In genomic region chr3:122100591-122101491, GRCh38 we compare ENCODE assay signal across 10 cellular contexts. TPM values are rescaled to one million over a fixed set of nuclear protein-coding genes. Genes with fewer than 3 reads are reported as not detected.
DNase-seq lines count a peak whose midpoint lies in the region; ATAC-seq lines count a peak whose summit lies in the region.
"Had no signal": no experiment of that assay in that cellular context is flagged by ENCODE, and none has a peak within 500 bp of the region (broad histone marks: within the 10 kb centered on the region; RNA-seq: fewer than 3 reads in every experiment).

No MANE protein-coding gene starts in this region.

- ATAC-seq in HG02678 (IDR thresholded peaks at IDR 0.05; ENCODE audit: unreplicated experiment), result peak; percentile 33
- ATAC-seq in T-helper 17 cell, result peak; percentile 86
- ATAC-seq in GM21737 (IDR thresholded peaks at IDR 0.05; ENCODE audit: unreplicated experiment), result no peak
- ATAC-seq in Right ventricle myocardium inferior, result no peak

- intact Hi-C loops in Right ventricle myocardium inferior (cut with DNase I), result no loop called here

- H3K36me3 Mint-ChIP-seq in T-helper 17 cell (ENCODE audit: low read depth), result no peaks in the 10 kb centered on the region

- peak overlapping the region; percentile 77 for H3K4me3 Mint-ChIP-seq in T-helper 17 cell

- H3K27ac Mint-ChIP-seq in T-helper 17 cell, result peak overlapping the region; percentile 87

- H3K27me3 Mint-ChIP-seq in T-helper 17 cell, result no peaks in the 10 kb centered on the region

- H3K9me3 ChIP-seq in T-helper 17 cell (ENCODE audit: control insufficient read depth, low read length, poor library complexity, severe bottlenecking), result no peaks in the 10 kb centered on the region
- H3K9me3 ChIP-seq: SJCRH30 had no signal

- peaks cover 19% of the 10 kb centered on the region for H3K4me1 Mint-ChIP-seq in T-helper 17 cell

- DNase-seq in activated CD4-positive, alpha-beta T cell treated with anti-CD3 and anti-CD28 coated beads for 48 hours, result peak; percentile 44
- no peak for DNase-seq in activated CD4-positive, alpha-beta T cell treated with anti-CD3 and anti-CD28 coated beads for 1 hour
- DNase-seq in T-helper 17 cell (no peak), nucleus accumbens (lab: John Stamatoyannopoulos, UW) (no peak), Right ventricle myocardium inferior (ENCODE audit: missing footprints) (no peak)
- peak; percentile 37 for DNase-seq in stimulated activated CD4-positive, alpha-beta T cell treated with anti-CD3 and anti-CD28 coated beads, Interleukin-4, amount 100 ng/mL, for 24 hours

RNA-seq across cellular contexts. Expression of gene CD86, which starts 45.7 kb away (rescaled TPM):
- total RNA-seq in T-helper 17 cell (1 to 10 TPM; 1.3 to 4.3 TPM), Right ventricle myocardium inferior (4.2 TPM)
- total RNA-seq: epithelial cell of proximal tubule, SJCRH30 had no signal

Comparison
In these comparisons a context has a peak if more than half of its experiments do, and no peak if none do; other contexts are left out.
1. DNase-seq: peak in activated CD4-positive, alpha-beta T cell treated with anti-CD3 and anti-CD28 coated beads for 48 hours (single experiment) and stimulated activated CD4-positive, alpha-beta T cell treated with anti-CD3 and anti-CD28 coated beads, Interleukin-4, amount 100 ng/mL, for 24 hours (single experiment); none in activated CD4-positive, alpha-beta T cell treated with anti-CD3 and anti-CD28 coated beads for 1 hour (single experiment), T-helper 17 cell (0 of 3), nucleus accumbens (0 of 56) and Right ventricle myocardium inferior (single experiment).
2. ATAC-seq: peak in HG02678 (single experiment) and T-helper 17 cell (single experiment); none in GM21737 (single experiment) and Right ventricle myocardium inferior (single experiment).